In genomic region chr3:49718419-49719213, GRCh38 we compare ENCODE assay signal across 8 cellular contexts. TPM values are rescaled to one million over a fixed set of nuclear protein-coding genes. Genes with fewer than 3 reads are reported as not detected.
DNase-seq lines count a peak whose midpoint lies in the region; ATAC-seq and TF ChIP-seq lines count a peak whose summit lies in the region.

No MANE protein-coding gene starts in this region.

- no peak for ATAC-seq in GM19351 (IDR thresholded peaks at IDR 0.05; ENCODE audit: unreplicated experiment)
- ATAC-seq in HG03175 (IDR thresholded peaks at IDR 0.05; ENCODE audit: unreplicated experiment) = no peak

- DNase-seq in AG10803 (ENCODE audit: low read depth) = no peak
- DNase-seq in LNCaP clone FGC (ENCODE audit: low read depth) = no peak
- DNase-seq in dermis blood vessel endothelial cell = peak; percentile 37
- no peak for DNase-seq in GM03348 (ENCODE audit: low spot score)
- DNase-seq in mesenteric fat pad (ENCODE audit: low spot score) = no peak

- H3K9me3 ChIP-seq in muscle layer of duodenum (ENCODE audit: control insufficient read depth in 1 of 2, low read length in 2 of 2) = no peaks in the 10 kb centered on the region

- TF ChIP-seq CTCF in AG10803 (conservative IDR thresholded peaks at IDR 0.05; ENCODE audit: low read length) (no peak), LNCaP clone FGC (IDR thresholded peaks at IDR 0.05; ENCODE audit: control insufficient read depth, extremely low read depth, insufficient read depth) (no peak)

- H3K27me3 ChIP-seq in muscle layer of duodenum (ENCODE audit: low read depth, low read length) = no peaks in the 10 kb centered on the region

- H3K27ac ChIP-seq in muscle layer of duodenum (ENCODE audit: low read length) = no peak overlapping the region

- peaks cover 0 to 23% of the 10 kb centered on the region in 2 donors for H3K4me1 ChIP-seq in muscle layer of duodenum (ENCODE audit: control insufficient read depth in 1 of 2, insufficient read depth in 2 of 2, low read length in 2 of 2)

- H3K4me3 ChIP-seq in AG10803 (ENCODE audit: low read length) (peak overlapping the region; percentile 64), LNCaP clone FGC (ENCODE audit: low read depth, low read length) (peak overlapping the region; percentile 43), muscle layer of duodenum (ENCODE audit: low read depth in 1 of 2, low read length in 2 of 2) (peak overlapping the region; percentile 48 to 67)

- peaks cover 9 to 40% of the 10 kb centered on the region in 2 donors for H3K36me3 ChIP-seq in muscle layer of duodenum (ENCODE audit: control insufficient read depth in 1 of 2, insufficient read depth in 2 of 2, low read length in 2 of 2)

RNA-seq across cellular contexts. Expression of gene AMIGO3, which starts 0.9 kb away (rescaled TPM):
- total RNA-seq in dermis blood vessel endothelial cell (1.0 TPM in 1 of 2 replicates, not detected in the other), mesenteric fat pad (not detected)

RNA-seq across cellular contexts. Expression of gene GMPPB, which starts 5.1 kb away (rescaled TPM):
- total RNA-seq in dermis blood vessel endothelial cell (39.0 and 50.9 TPM in 2 replicates), mesenteric fat pad (45.4 TPM)

RNA-seq across cellular contexts. Expression of gene RNF123, which starts 29.3 kb away (rescaled TPM):
- total RNA-seq in dermis blood vessel endothelial cell (30.5 and 35.6 TPM in 2 replicates), mesenteric fat pad (42.1 TPM)

RNA-seq across cellular contexts. Expression of gene MST1, which starts 29.3 kb away (rescaled TPM):
- 2.3 and 3.7 TPM in 2 replicates for total RNA-seq in dermis blood vessel endothelial cell
- total RNA-seq in mesenteric fat pad = 5.7 TPM

RNA-seq across cellular contexts. Expression of gene APEH, which starts 44.5 kb away (rescaled TPM):
- total RNA-seq in dermis blood vessel endothelial cell = 128 and 178 TPM in 2 replicates
- 51.1 TPM for total RNA-seq in mesenteric fat pad
